In the genomic region with DNA sequence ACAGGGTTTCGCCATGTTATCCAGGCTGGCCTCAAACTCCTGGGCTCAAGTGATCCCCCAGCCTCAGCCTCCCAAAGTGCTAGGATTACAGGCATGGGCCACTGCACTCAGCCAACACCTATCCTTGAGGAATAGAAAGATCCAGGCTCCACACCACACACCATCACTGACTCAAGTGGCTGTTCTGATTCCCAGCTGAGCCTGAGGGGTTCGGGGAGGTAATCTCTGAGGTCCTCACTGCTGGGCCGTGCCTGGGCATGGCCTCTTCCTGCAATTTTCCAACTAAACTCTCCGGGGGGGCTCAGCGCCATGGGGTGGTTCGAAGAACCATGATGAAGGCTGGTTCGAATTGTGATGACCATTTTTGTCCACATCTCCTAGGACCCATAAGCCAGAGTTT, we compare ENCODE assay signal across 13 cellular contexts. TPM values are rescaled to one million over a fixed set of nuclear protein-coding genes. Genes with fewer than 3 reads are reported as not detected.
DNase-seq lines count a peak whose midpoint lies in the region; ATAC-seq, FAIRE-seq and TF ChIP-seq lines count a peak whose summit lies in the region.
"Had no signal": no experiment of that assay in that cellular context is flagged by ENCODE, and none has a peak within 500 bp of the region (broad histone marks: within the 10 kb centered on the region; RNA-seq: fewer than 3 reads in every experiment).

No MANE protein-coding gene starts in this region.

- H3K4me1 ChIP-seq in right atrium auricular region: peaks cover 4 to 50% of the 10 kb centered on the region in 2 donors
- H3K4me1 ChIP-seq in HepG2 (ENCODE audit: insufficient read depth, low read length): peaks cover 77% of the 10 kb centered on the region
- no peaks in the 10 kb centered on the region for H3K4me1 ChIP-seq in gastrocnemius medialis
- peaks cover 8% of the 10 kb centered on the region for H3K4me1 ChIP-seq in Karpas-422 (ENCODE audit: low read length)

- POLR2A ChIA-PET in HepG2 (lab: Yijun Ruan, JAX): interaction anchor here (0.6 kb wide), 1 partner anchor 25 kb away, joined by 3 read pairs; no protein-coding TSS in a partner anchor

- H3K9me3 ChIP-seq in right atrium auricular region (no peaks in the 10 kb centered on the region), HepG2 (ENCODE audit: low read length) (no peaks in the 10 kb centered on the region), gastrocnemius medialis (no peaks in the 10 kb centered on the region), Karpas-422 (ENCODE audit: low read length) (no peaks in the 10 kb centered on the region)

- CTCF ChIA-PET in HepG2 (lab: Yijun Ruan, JAX; ENCODE audit: low intra/inter-chr PET ratio, low total read pairs): no interaction called here

- H3K36me3 ChIP-seq in right atrium auricular region (peaks cover 5% of the 10 kb centered on the region), HepG2 (replicated peaks in 1 of 2; ENCODE audit: control insufficient read depth in 1 of 2, insufficient read depth in 2 of 2, low read length in 2 of 2) (no peaks in the 10 kb centered on the region), gastrocnemius medialis (no peaks in the 10 kb centered on the region), Karpas-422 (ENCODE audit: insufficient read depth, low read length) (no peaks in the 10 kb centered on the region)

- H3K9ac ChIP-seq in HepG2 (ENCODE audit: insufficient read depth, low read depth, low read length) (no peak overlapping the region), Karpas-422 (ENCODE audit: low read length) (no peak overlapping the region)

- H3K27ac ChIP-seq in right atrium auricular region (peak overlapping the region; percentile 64 to 73), HepG2 (ENCODE audit: extremely low read length, insufficient read depth, low read length) (no peak overlapping the region), gastrocnemius medialis (peak overlapping the region; percentile 20 to 77 (median 66)), Karpas-422 (ENCODE audit: low read length) (no peak overlapping the region)

- BruUV-seq in HepG2 (replicated peaks; lab: Mats Ljungman, UMichigan): no TSS peak

- H3K27me3 ChIP-seq in right atrium auricular region (no peaks in the 10 kb centered on the region), HepG2 (ENCODE audit: control insufficient read depth in 1 of 2, insufficient read depth in 2 of 2, low read length in 2 of 2) (peaks cover 0 to 14% of the 10 kb centered on the region in 2 experiments; a peak in 2 of 5 replicates), gastrocnemius medialis (no peaks in the 10 kb centered on the region), Karpas-422 (ENCODE audit: low read length) (no peaks in the 10 kb centered on the region)

- TF ChIP-seq EP300 in HepG2 (IDR thresholded peaks at IDR 0.05; ENCODE audit: low read depth in 2 of 2, low read length in 2 of 2) (no peak), HepG2 (CRISPR knock-in tag; IDR thresholded peaks at IDR 0.05; ENCODE audit: borderline replicate concordance) (no peak)

- no peaks in the 10 kb centered on the region for H3K9me2 ChIP-seq in Karpas-422 (replicated peaks; ENCODE audit: insufficient read depth, low read length)

- DNase-seq in right atrium auricular region (ENCODE audit: low spot score) (no peak), left cardiac atrium (no peak), HepG2 (ENCODE audit: low spot score) (no peak), gastrocnemius medialis (no peak), Karpas-422 (no peak)
- DNase-seq in activated CD4-positive, alpha-beta T cell treated with anti-CD3 and anti-CD28 coated beads, Interleukin-2, amount 50 U/mL, for 1 hour: no peak
- no peak for DNase-seq in activated T-cell treated with anti-CD3 and anti-CD28 coated beads, Interleukin-2, amount 50 U/mL, for 48 hours
- DNase-seq: activated naive CD4-positive, alpha-beta T cell treated with anti-CD3 and anti-CD28 coated beads, Interleukin-2, amount 10 ng/mL, durations not matched to agents 7 days and 5 days; erythroblast; stimulated activated naive CD8-positive, alpha-beta T cell treated with anti-CD3 and anti-CD28 coated beads, Interleukin-15, Interleukin-2, amounts not matched to agents 100 U/mL and 50 U/mL, for 24 hours had no signal

- TF ChIP-seq CTCF in right atrium auricular region (IDR thresholded peaks at IDR 0.05) (no peak), HepG2 (CRISPR knock-in tag; IDR thresholded peaks at IDR 0.05) (no peak), gastrocnemius medialis (IDR thresholded peaks at IDR 0.05 in 4 of 5, conservative IDR thresholded peaks at IDR 0.05 in 1 of 5) (no peak)

- in situ Hi-C loops in HepG2 (cut with HindIII; ENCODE audit: extremely low pct_ligation_motif_present, low pct_unique_long_range_greater_than_20kb) (no loop called here), gastrocnemius medialis (cut with MboI; ENCODE audit: low sequenced_read_pairs in 4 of 4) (no loop called here)

- H3K4me3 ChIP-seq in right atrium auricular region (peak overlapping the region; percentile 40 to 50), HepG2 (replicated peaks in 1 of 3; ENCODE audit: insufficient read depth in 1 of 3, low read depth in 2 of 3, low read length in 3 of 3) (no peak overlapping the region), gastrocnemius medialis (peak overlapping the region; percentile 21 to 51 (median 36)), Karpas-422 (ENCODE audit: low read length) (no peak overlapping the region)

- H3K79me2 ChIP-seq in HepG2 (ENCODE audit: insufficient read depth, low read length): no peaks in the 10 kb centered on the region
- H3K79me2 ChIP-seq in Karpas-422 (ENCODE audit: low read length): no peaks in the 10 kb centered on the region

- FAIRE-seq in HepG2 (lab: Jason Lieb, UNC): no peak

- no peak for TF ChIP-seq RAD21 in HepG2 (CRISPR knock-in tag; IDR thresholded peaks at IDR 0.05)

- H2AFZ ChIP-seq in HepG2 (ENCODE audit: low read length): no peak overlapping the region
- H2AFZ ChIP-seq in Karpas-422 (ENCODE audit: low read length): no peak overlapping the region

- ATAC-seq in left cardiac atrium: no peak
- ATAC-seq in HepG2: no peak
- ATAC-seq in gastrocnemius medialis: no peak
- no peak for ATAC-seq in HG03139 (IDR thresholded peaks at IDR 0.05; ENCODE audit: unreplicated experiment)
- ATAC-seq: stimulated activated naive CD8-positive, alpha-beta T cell treated with anti-CD3 and anti-CD28 coated beads, Interleukin-15, Interleukin-2, amounts not matched to agents 100 U/mL and 50 U/mL, for 24 hours had no signal

- peak overlapping the region; percentile 66; the same call in 1 of the 2 replicates for H3K4me2 ChIP-seq in HepG2 (ENCODE audit: low read depth, low read length)
- no peak overlapping the region for H3K4me2 ChIP-seq in Karpas-422 (ENCODE audit: low read depth, low read length, poor library complexity, severe bottlenecking)

- intact Hi-C loops in left cardiac atrium (cut with DNase I) (no loop called here), HepG2 (cut with micrococcal nuclease; ENCODE audit: unreplicated experiment) (no loop called here), gastrocnemius medialis (cut with DNase I; ENCODE audit: low total_unique reads) (no loop called here)

- 72% methylated on average over 6 of the region's 7 CpGs for WGBS in HepG2 (ENCODE audit: low lambda C conversion rate)

- no peak for TF ChIP-seq POLR2A in HepG2 (IDR thresholded peaks at IDR 0.05; ENCODE audit: insufficient read depth in 1 of 2, low read depth in 2 of 2, low read length in 2 of 2)
- TF ChIP-seq POLR2A in gastrocnemius medialis (IDR thresholded peaks at IDR 0.05): no peak

- H4K20me1 ChIP-seq in HepG2 (ENCODE audit: insufficient read depth, low read length) (no peaks in the 10 kb centered on the region), Karpas-422 (ENCODE audit: insufficient read depth, low read depth, low read length) (no peaks in the 10 kb centered on the region)

RNA-seq across cellular contexts. Expression of a gene that starts 31.0 kb away (rescaled TPM):
- total RNA-seq in right atrium auricular region: 1 to 10 TPM in 1 of 2 donors, under 1 TPM in 1; 0.83 to 2.9 TPM
- under 1 TPM; 0.44 to 0.89 TPM for total RNA-seq in left cardiac atrium
- 0.29 and 0.32 TPM in 2 replicates for total RNA-seq in HepG2 (2016; rRNA removed; fragmentation: Illumina TruSeq; extraction: Trizol)
- 0.71 and 1.4 TPM in 2 replicates for total RNA-seq in HepG2 (2016; cell fraction: cytosol; rRNA removed; fragmentation: Illumina TruSeq; extraction: Trizol; ENCODE audit: low read depth)
- 0.48 and 0.80 TPM in 2 replicates for total RNA-seq in HepG2 (2016; cell fraction: insoluble cytoplasmic fraction; rRNA removed; fragmentation: Illumina TruSeq; extraction: Trizol)
- 0.37 and 0.55 TPM in 2 replicates for total RNA-seq in HepG2 (2016; cell fraction: membrane; rRNA removed; fragmentation: Illumina TruSeq; extraction: Trizol)
- total RNA-seq in HepG2 (2016; cell fraction: nucleus; rRNA removed; fragmentation: Illumina TruSeq; extraction: Trizol): not detected in 2 replicates
- 2.6 and 5.0 TPM in 2 replicates for polyA plus RNA-seq in HepG2 (2011; rRNA removed)
- 3.4 and 4.2 TPM in 2 replicates for polyA plus RNA-seq in HepG2 (2011; cell fraction: cytosol; rRNA removed)
- polyA plus RNA-seq in HepG2 (2011; cell fraction: nucleus; rRNA removed): 1.4 and 3.5 TPM in 2 replicates
- 2.6 and 3.0 TPM in 2 replicates for polyA plus RNA-seq in HepG2 (2012)
- 0.71 and 0.88 TPM in 2 replicates for polyA plus RNA-seq in HepG2 (2016; cell fraction: cytosol; fragmentation: Illumina TruSeq; extraction: Trizol; ENCODE audit: low read depth)
- polyA plus RNA-seq in HepG2 (2016; cell fraction: insoluble cytoplasmic fraction; fragmentation: Illumina TruSeq; extraction: Trizol; ENCODE audit: low read depth): 0.54 and 0.76 TPM in 2 replicates
- polyA plus RNA-seq in HepG2 (2016; cell fraction: membrane; fragmentation: Illumina TruSeq; extraction: Trizol; ENCODE audit: low read depth): 0.31 and 0.54 TPM in 2 replicates
- polyA plus RNA-seq in HepG2 (2016; cell fraction: nucleus; fragmentation: Illumina TruSeq; extraction: Trizol; ENCODE audit: insufficient read depth, low read depth): 1.0 TPM in 1 of 2 replicates, not detected in the other
- polyA minus RNA-seq in HepG2 (2011; rRNA and poly(A)+ RNA removed; ENCODE audit: low replicate concordance): 2.3 TPM in 1 of 2 replicates, not detected in the other
- not detected in 2 replicates for polyA minus RNA-seq in HepG2 (2011; cell fraction: cytosol; rRNA and poly(A)+ RNA removed)
- polyA minus RNA-seq in HepG2 (2011; cell fraction: nucleus; rRNA and poly(A)+ RNA removed): not detected in 2 replicates
- 1 to 10 TPM in 1 of 4 donors, not detected in 3; 1.2 TPM for total RNA-seq in gastrocnemius medialis
- not detected in 2 replicates for total RNA-seq in Karpas-422 (2014; rRNA removed; shearing (Covaris generic); ENCODE audit: low replicate concordance)
- total RNA-seq: mononuclear cell, SK-MEL-5 had no signal

RNA-seq across cellular contexts. Expression of a gene that starts 52.2 kb away (rescaled TPM):
- total RNA-seq in right atrium auricular region (1 to 10 TPM; 4.0 to 5.6 TPM), left cardiac atrium (1 to 10 TPM; 5.2 to 5.4 TPM), HepG2 (2016; rRNA removed; fragmentation: Illumina TruSeq; extraction: Trizol) (0.24 and 1.00 TPM in 2 replicates), gastrocnemius medialis (1 to 10 TPM in 3 of 4 donors, under 1 TPM in 1; 0.29 to 1.5 (median 1.2) TPM)
- total RNA-seq in HepG2 (2016; cell fraction: cytosol; rRNA removed; fragmentation: Illumina TruSeq; extraction: Trizol; ENCODE audit: low read depth): 0.10 and 0.26 TPM in 2 replicates
- total RNA-seq in HepG2 (2016; cell fraction: insoluble cytoplasmic fraction; rRNA removed; fragmentation: Illumina TruSeq; extraction: Trizol): 0.27 and 0.78 TPM in 2 replicates
- total RNA-seq in HepG2 (2016; cell fraction: membrane; rRNA removed; fragmentation: Illumina TruSeq; extraction: Trizol): 0.24 and 0.56 TPM in 2 replicates
- total RNA-seq in HepG2 (2016; cell fraction: nucleus; rRNA removed; fragmentation: Illumina TruSeq; extraction: Trizol): 1.0 and 1.1 TPM in 2 replicates
- polyA plus RNA-seq in HepG2 (2011; rRNA removed): 3.7 and 5.6 TPM in 2 replicates
- 3.7 and 4.7 TPM in 2 replicates for polyA plus RNA-seq in HepG2 (2011; cell fraction: cytosol; rRNA removed)
- polyA plus RNA-seq in HepG2 (2011; cell fraction: nucleus; rRNA removed): 5.2 TPM in 2 replicates
- polyA plus RNA-seq in HepG2 (2012): 3.3 and 4.0 TPM in 2 replicates
- 0.16 TPM in 1 of 2 replicates, not detected in the other for polyA plus RNA-seq in HepG2 (2016; cell fraction: cytosol; fragmentation: Illumina TruSeq; extraction: Trizol; ENCODE audit: low read depth)
- 0.26 and 0.53 TPM in 2 replicates for polyA plus RNA-seq in HepG2 (2016; cell fraction: insoluble cytoplasmic fraction; fragmentation: Illumina TruSeq; extraction: Trizol; ENCODE audit: low read depth)
- polyA plus RNA-seq in HepG2 (2016; cell fraction: membrane; fragmentation: Illumina TruSeq; extraction: Trizol; ENCODE audit: low read depth): 0.11 and 0.14 TPM in 2 replicates
- polyA plus RNA-seq in HepG2 (2016; cell fraction: nucleus; fragmentation: Illumina TruSeq; extraction: Trizol; ENCODE audit: insufficient read depth, low read depth): 2.1 and 2.8 TPM in 2 replicates
- polyA minus RNA-seq in HepG2 (2011; rRNA and poly(A)+ RNA removed; ENCODE audit: low replicate concordance): 4.6 and 4.7 TPM in 2 replicates
- polyA minus RNA-seq in HepG2 (2011; cell fraction: cytosol; rRNA and poly(A)+ RNA removed): 1.8 and 2.4 TPM in 2 replicates
- polyA minus RNA-seq in HepG2 (2011; cell fraction: nucleus; rRNA and poly(A)+ RNA removed): 2.3 and 4.6 TPM in 2 replicates
- 18.4 and 51.6 TPM in 2 replicates for total RNA-seq in Karpas-422 (2014; rRNA removed; shearing (Covaris generic); ENCODE audit: low replicate concordance)

Comparison
In these comparisons a context has a peak if more than half of its experiments do, and no peak if none do; other contexts are left out.
1. H3K27ac ChIP-seq: peak in right atrium auricular region (2 of 2) and gastrocnemius medialis (4 of 4); none in HepG2 (single experiment) and Karpas-422 (single experiment).
2. H3K4me3 ChIP-seq: peak in right atrium auricular region (2 of 2) and gastrocnemius medialis (4 of 4); none in HepG2 (0 of 3) and Karpas-422 (single experiment).